Comparison of ENCODE assay signal across 2 cellular contexts in the genomic region with DNA sequence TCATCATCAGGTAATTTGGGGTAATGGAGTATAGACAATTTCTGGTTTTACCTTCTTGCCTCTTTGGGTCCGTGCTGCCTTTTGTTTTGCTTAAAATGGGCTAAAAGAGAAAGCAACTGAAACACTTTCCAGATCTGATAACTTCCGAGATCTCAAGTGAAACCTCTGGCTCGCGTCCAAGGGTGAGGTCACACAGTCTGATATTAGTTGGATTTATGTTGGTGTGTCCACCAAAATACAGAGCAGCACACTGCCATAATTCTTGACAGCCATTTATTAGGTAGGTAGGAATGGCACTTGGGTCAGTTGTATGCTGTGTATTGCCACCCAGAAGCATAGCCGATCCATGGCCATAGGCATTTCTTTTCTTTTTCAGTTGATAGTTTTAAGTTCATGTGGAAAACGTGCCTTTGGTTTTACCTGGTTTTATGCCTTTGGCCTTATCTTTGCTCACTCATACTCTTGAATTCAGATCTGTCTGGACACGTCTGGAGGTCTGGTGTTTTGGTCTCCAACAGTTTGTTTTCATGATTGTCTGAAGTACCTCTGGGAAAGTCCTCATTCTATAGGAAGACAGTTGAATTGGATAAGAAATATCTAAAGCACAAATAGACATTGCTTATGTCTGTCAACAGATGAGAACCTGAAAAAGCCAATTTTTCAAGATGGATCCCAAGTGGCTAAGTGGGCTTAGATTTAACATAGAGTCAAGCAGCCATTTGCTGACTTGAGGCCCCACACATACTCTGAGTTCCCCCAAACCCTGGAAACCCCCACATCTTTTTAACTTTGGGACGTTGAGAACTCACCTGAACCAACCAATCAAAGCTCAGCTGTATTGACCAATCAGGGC.
TF ChIP-seq lines count a peak whose summit lies in the region.

No MANE protein-coding gene starts in this region.

TF ChIP-seq in IMR-90, 13 proteins besides CTCF, POLR2A, EP300 and RAD21 (continued from another document):
- TF ChIP-seq ELK1 (IDR thresholded peaks at IDR 0.05; ENCODE audit: borderline replicate concordance, low read depth, low read length) (no peak), MXI1 (IDR thresholded peaks at IDR 0.05; ENCODE audit: borderline replicate concordance, low read depth, low read length) (no peak), CHD1 (IDR thresholded peaks at IDR 0.05; ENCODE audit: low read depth, low read length) (no peak), MAZ (IDR thresholded peaks at IDR 0.05; ENCODE audit: borderline replicate concordance, low read depth, low read length) (no peak), CEBPB (IDR thresholded peaks at IDR 0.05; ENCODE audit: low read depth, low read length) (no peak), NFE2L2 (IDR thresholded peaks at IDR 0.05; ENCODE audit: low read depth, low read length) (no peak), RCOR1 (IDR thresholded peaks at IDR 0.05; ENCODE audit: insufficient replicate concordance, low read length) (no peak)
- TF ChIP-seq, protein P1, sequence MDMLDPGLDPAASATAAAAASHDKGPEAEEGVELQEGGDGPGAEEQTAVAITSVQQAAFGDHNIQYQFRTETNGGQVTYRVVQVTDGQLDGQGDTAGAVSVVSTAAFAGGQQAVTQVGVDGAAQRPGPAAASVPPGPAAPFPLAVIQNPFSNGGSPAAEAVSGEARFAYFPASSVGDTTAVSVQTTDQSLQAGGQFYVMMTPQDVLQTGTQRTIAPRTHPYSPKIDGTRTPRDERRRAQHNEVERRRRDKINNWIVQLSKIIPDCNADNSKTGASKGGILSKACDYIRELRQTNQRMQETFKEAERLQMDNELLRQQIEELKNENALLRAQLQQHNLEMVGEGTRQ (IDR thresholded peaks at IDR 0.05; ENCODE audit: low read depth, low read length), result no peak
TF ChIP-seq in IMR-90: peak in this region for 0.

TF ChIP-seq in WTC11, 78 proteins besides CTCF, POLR2A, EP300 and RAD21 (continued from another document):
- TF ChIP-seq, protein P2, sequence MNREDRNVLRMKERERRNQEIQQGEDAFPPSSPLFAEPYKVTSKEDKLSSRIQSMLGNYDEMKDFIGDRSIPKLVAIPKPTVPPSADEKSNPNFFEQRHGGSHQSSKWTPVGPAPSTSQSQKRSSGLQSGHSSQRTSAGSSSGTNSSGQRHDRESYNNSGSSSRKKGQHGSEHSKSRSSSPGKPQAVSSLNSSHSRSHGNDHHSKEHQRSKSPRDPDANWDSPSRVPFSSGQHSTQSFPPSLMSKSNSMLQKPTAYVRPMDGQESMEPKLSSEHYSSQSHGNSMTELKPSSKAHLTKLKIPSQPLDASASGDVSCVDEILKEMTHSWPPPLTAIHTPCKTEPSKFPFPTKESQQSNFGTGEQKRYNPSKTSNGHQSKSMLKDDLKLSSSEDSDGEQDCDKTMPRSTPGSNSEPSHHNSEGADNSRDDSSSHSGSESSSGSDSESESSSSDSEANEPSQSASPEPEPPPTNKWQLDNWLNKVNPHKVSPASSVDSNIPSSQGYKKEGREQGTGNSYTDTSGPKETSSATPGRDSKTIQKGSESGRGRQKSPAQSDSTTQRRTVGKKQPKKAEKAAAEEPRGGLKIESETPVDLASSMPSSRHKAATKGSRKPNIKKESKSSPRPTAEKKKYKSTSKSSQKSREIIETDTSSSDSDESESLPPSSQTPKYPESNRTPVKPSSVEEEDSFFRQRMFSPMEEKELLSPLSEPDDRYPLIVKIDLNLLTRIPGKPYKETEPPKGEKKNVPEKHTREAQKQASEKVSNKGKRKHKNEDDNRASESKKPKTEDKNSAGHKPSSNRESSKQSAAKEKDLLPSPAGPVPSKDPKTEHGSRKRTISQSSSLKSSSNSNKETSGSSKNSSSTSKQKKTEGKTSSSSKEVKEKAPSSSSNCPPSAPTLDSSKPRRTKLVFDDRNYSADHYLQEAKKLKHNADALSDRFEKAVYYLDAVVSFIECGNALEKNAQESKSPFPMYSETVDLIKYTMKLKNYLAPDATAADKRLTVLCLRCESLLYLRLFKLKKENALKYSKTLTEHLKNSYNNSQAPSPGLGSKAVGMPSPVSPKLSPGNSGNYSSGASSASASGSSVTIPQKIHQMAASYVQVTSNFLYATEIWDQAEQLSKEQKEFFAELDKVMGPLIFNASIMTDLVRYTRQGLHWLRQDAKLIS (CRISPR knock-in tag; IDR thresholded peaks at IDR 0.05; ENCODE audit: borderline replicate concordance), result no peak
